10 cellular contexts compared by ENCODE assay signal in the genomic region with DNA sequence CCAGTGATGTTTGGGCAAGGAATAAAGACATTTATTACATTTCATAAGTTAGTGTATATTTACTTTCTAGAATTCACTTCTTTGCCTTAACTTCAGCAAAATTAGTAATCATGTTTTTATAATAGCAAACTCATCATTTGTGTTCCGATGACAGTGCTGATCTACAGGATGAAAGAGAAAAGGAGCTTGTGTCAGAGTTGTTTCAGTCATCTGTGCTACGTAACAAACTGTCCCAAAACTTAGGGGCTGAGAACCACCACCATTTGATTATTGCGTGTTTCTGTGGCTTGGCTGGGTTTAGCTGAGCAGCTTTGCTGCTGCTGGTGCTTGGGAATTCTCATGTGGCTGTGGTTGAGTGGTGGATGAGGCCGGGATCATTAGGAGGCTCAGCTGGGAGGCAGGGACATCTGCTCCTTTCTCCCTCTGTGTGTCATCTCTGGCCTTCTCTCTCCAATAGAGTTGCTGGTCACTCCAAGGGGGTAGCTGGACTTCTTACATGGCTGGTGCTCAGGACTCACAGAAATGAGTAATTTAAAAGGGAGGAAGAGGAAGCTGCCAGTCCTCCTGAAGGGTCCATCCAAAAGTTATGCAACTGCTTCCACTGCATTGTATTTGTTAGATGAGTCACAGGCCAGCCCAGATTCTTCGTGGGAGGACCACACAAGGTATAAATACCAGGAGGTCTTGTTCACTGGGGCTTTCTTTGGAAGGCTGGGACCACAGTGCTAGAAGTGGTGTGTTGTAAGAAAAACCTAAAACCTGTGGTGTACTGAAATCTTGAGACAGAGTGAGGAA. TPM values are rescaled to one million over a fixed set of nuclear protein-coding genes. Genes with fewer than 3 reads are reported as not detected.
A peak's percentile ranks its signal among the peaks of the same experiment; 100 is the strongest.
DNase-seq lines count a peak whose midpoint lies in the region; ATAC-seq and TF ChIP-seq lines count a peak whose summit lies in the region.
"Had no signal": no experiment of that assay in that cellular context is flagged by ENCODE, and none has a peak within 500 bp of the region (broad histone marks: within the 10 kb centered on the region; RNA-seq: fewer than 3 reads in every experiment).

No MANE protein-coding gene starts in this region.

- no peak for DNase-seq in HCT116 (ENCODE audit: low read depth, low spot score)
- DNase-seq in adipocyte (ENCODE audit: low read depth), result peak; percentile 92
- no peak for DNase-seq in left ventricle myocardium superior
- DNase-seq in stromal cell of bone marrow (ENCODE audit: low read depth), result peak; percentile 95
- DNase-seq in NCI-H2107 (lab: John Stamatoyannopoulos, UW), result no peak
- DNase-seq in inferior parietal cortex (ENCODE audit: extremely low spot score), result no peak
- no peak for DNase-seq in GM19238 (ENCODE audit: insufficient read length, low spot score)
- no peak for DNase-seq in dorsolateral prefrontal cortex
- DNase-seq: activated T-cell treated with anti-CD3 and anti-CD28 coated beads, Interleukin-2, amount 50 U/mL, for 72 hours; NCI-H1436 treated with DMSO at 0.1 percent for 48 hours had no signal

- no peak overlapping the region for H3K4me2 ChIP-seq in HCT116 (ENCODE audit: low read length)

- H2AFZ ChIP-seq in HCT116 (ENCODE audit: low read depth, low read length, poor library complexity, severe bottlenecking), result no peak overlapping the region

- no peaks in the 10 kb centered on the region for H3K27me3 ChIP-seq in HCT116 (ENCODE audit: insufficient read depth, low read length)
- no peaks in the 10 kb centered on the region for H3K27me3 ChIP-seq in adipocyte (replicated peaks; ENCODE audit: control insufficient read depth, insufficient read depth, low read length)
- H3K27me3 ChIP-seq in dorsolateral prefrontal cortex, result no peaks in the 10 kb centered on the region

- TF ChIP-seq CTCF in HCT116 (IDR thresholded peaks at IDR 0.05 in 2 of 3, conservative IDR thresholded peaks at IDR 0.05 in 1 of 3; ENCODE audit: borderline replicate concordance in 1 of 3, insufficient read depth in 1 of 3, low read depth in 2 of 3, low read length in 2 of 3) (no peak), dorsolateral prefrontal cortex (IDR thresholded peaks at IDR 0.05 in 54 of 56, conservative IDR thresholded peaks at IDR 0.05 in 2 of 56; ENCODE audit: low read depth in 1 of 56, partially characterized antibody in 56 of 56) (no peak)

- H3K4me3 ChIP-seq in HCT116 (replicated peaks in 1 of 2; ENCODE audit: low read depth in 1 of 2, low read length in 2 of 2), result no peak overlapping the region
- no peak overlapping the region for H3K4me3 ChIP-seq in adipocyte (ENCODE audit: low read length)
- no peak overlapping the region for H3K4me3 ChIP-seq in dorsolateral prefrontal cortex

- no peak for TF ChIP-seq RAD21 in HCT116 (IDR thresholded peaks at IDR 0.05; ENCODE audit: low read depth)

- CTCF ChIA-PET in HCT116 (lab: Charles Lee), result no interaction called here

- no TSS peak for BruUV-seq in HCT116 (replicated peaks; lab: Mats Ljungman, UMichigan)

- no peaks in the 10 kb centered on the region for H3K36me3 ChIP-seq in HCT116 (ENCODE audit: control insufficient read depth in 1 of 2, insufficient read depth in 2 of 2, low read length in 2 of 2)
- H3K36me3 ChIP-seq in adipocyte (ENCODE audit: control insufficient read depth, insufficient read depth, low read length, severe bottlenecking), result no peaks in the 10 kb centered on the region

- H3K9me3 ChIP-seq in HCT116 (ENCODE audit: control insufficient read depth in 1 of 2, insufficient read depth in 1 of 2, low read depth in 1 of 2, low read length in 2 of 2), result no peaks in the 10 kb centered on the region
- H3K9me3 ChIP-seq in adipocyte (ENCODE audit: control insufficient read depth, low read length), result no peaks in the 10 kb centered on the region

- peaks cover 4 to 8% of the 10 kb centered on the region in 2 experiments; a peak in 3 of 4 replicates for H3K4me1 ChIP-seq in HCT116 (ENCODE audit: control insufficient read depth in 1 of 2, insufficient read depth in 2 of 2, low read length in 2 of 2)
- peaks cover 16% of the 10 kb centered on the region for H3K4me1 ChIP-seq in adipocyte (ENCODE audit: control insufficient read depth, insufficient read depth, low read length)

- POLR2A ChIA-PET in HCT116 (lab: Charles Lee), result no interaction called here

- intact Hi-C loops in HCT116 (cut with micrococcal nuclease), result no loop called here
- intact Hi-C loops in left ventricle myocardium superior (cut with micrococcal nuclease), result no loop called here
- intact Hi-C loops in dorsolateral prefrontal cortex (cut with DNase I), result loop anchor here in 1 of 2 donors (10.0 kb wide), 1 partner anchor 649 kb away; no protein-coding TSS in a partner anchor

- no peak overlapping the region for H3K9ac ChIP-seq in HCT116 (ENCODE audit: low read length)
- peak overlapping the region; percentile 23 for H3K9ac ChIP-seq in adipocyte (ENCODE audit: low read length)

- H4K20me1 ChIP-seq in HCT116 (ENCODE audit: insufficient read depth), result no peaks in the 10 kb centered on the region

- RAD21 ChIA-PET in HCT116 (lab: Charles Lee; ENCODE audit: low non-redundant PET in 1 of 2, low total read pairs in 2 of 2, uncharacterized antibody in 2 of 2, unreplicated experiment in 2 of 2), result no interaction called here

- no peak for ATAC-seq in HCT116
- ATAC-seq in left ventricle myocardium superior, result peak; percentile 81
- ATAC-seq: activated T-cell treated with anti-CD3 and anti-CD28 coated beads, Interleukin-2, amount 50 U/mL, for 72 hours had no signal

- TF ChIP-seq POLR2A in HCT116 (IDR thresholded peaks at IDR 0.05; ENCODE audit: borderline replicate concordance, extremely low read depth, insufficient read depth, insufficient read length), result no peak

- H3K79me2 ChIP-seq in HCT116 (ENCODE audit: insufficient read depth, low read length), result no peaks in the 10 kb centered on the region

- H3K9me2 ChIP-seq in HCT116 (ENCODE audit: insufficient read depth), result no peaks in the 10 kb centered on the region

- H3K27ac ChIP-seq in HCT116 (ENCODE audit: low read depth, low read length) (no peak overlapping the region), dorsolateral prefrontal cortex (peak overlapping the region in 1 of 59 donors; percentile 31)

TF ChIP-seq in HCT116, 20 proteins besides CTCF, POLR2A, EP300 and RAD21:
- TF ChIP-seq JUND (IDR thresholded peaks at IDR 0.05), result no peak
- 0 out of 2 replicates have a peak, but pooled peaks have one; percentile 38 for TF ChIP-seq FOSL1 (IDR thresholded peaks at IDR 0.05; ENCODE audit: low read depth)

RNA-seq across cellular contexts. Expression of a gene that starts 43.4 kb away (rescaled TPM):
- total RNA-seq in HCT116 (2021; ENCODE audit: unreplicated experiment), result not detected
- polyA plus RNA-seq in HCT116 (2012), result 0.05 TPM in 1 of 2 replicates, not detected in the other
- 1.9 TPM for total RNA-seq in left ventricle myocardium superior
- 1 to 10 TPM in 116 of 120 experiments, under 1 TPM in 4; 0.65 to 6.9 (median 2.5) TPM for total RNA-seq in dorsolateral prefrontal cortex

Comparison
In these comparisons a context has a peak if more than half of its experiments do, and no peak if none do; other contexts are left out.
1. DNase-seq: peak in adipocyte (single experiment) and stromal cell of bone marrow (single experiment); none in HCT116 (single experiment), left ventricle myocardium superior (single experiment), NCI-H2107 (single experiment), inferior parietal cortex (single experiment), GM19238 (single experiment) and dorsolateral prefrontal cortex (0 of 10).